In the genomic region with DNA sequence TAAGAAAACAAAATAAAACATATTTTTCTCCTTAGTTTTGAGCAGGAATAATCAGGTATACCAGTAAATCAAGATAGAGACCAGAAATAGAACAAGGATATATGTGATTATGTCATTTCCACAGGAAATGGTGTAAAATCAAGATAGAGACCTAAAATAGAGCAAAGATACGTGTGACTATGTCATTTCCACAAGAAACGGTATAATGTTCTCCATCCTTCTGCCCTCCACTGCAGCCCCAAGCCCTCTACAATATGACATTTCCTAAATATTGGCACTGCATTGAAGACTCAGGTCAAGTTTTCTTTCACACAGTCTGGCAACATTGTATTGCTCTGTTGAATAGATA, we compare ENCODE assay signal across 22 cellular contexts.
"Had no signal": no experiment of that assay in that cellular context is flagged by ENCODE, and none has a peak within 500 bp of the region (broad histone marks: within the 10 kb centered on the region; RNA-seq: fewer than 3 reads in every experiment).

No MANE protein-coding gene starts in this region.

- DNase-seq: activated CD4-positive, alpha-beta T cell treated with anti-CD3 and anti-CD28 coated beads for 48 hours; activated CD4-positive, alpha-beta T cell treated with anti-CD3 and anti-CD28 coated beads, Interleukin-2, amount 50 U/mL, for 4 hours; activated CD4-positive, CD25-positive, alpha-beta regulatory T cell treated with anti-CD3 and anti-CD28 coated beads, Interleukin-2, amount 50 U/mL, for 72 hours; activated gamma-delta T cell; activated naive CD4-positive, alpha-beta T cell treated with anti-CD3 and anti-CD28 coated beads for 36 hours; activated T-cell treated with anti-CD3 and anti-CD28 coated beads, Interleukin-2, amount 50 U/mL, for 4 hours; amygdala; caudate nucleus; MV-4-11; NCI-H1092 treated with DMSO at 0.1 percent for 48 hours; NCI-H1417 treated with DMSO at 0.1 percent for 48 hours; NCI-H1694; NCI-H2029 treated with DMSO at 0.1 percent for 48 hours; NCI-H345; SHP77; T-helper 17 cell; T-helper 9 cell had no signal

- ATAC-seq: activated T-cell treated with anti-CD3 and anti-CD28 coated beads, Interleukin-2, amount 50 U/mL, for 4 hours; activated T-helper 17 cell treated with anti-CD3 and anti-CD28 coated beads, Interleukin-2, amount 50 U/mL, for 72 hours; T-helper 17 cell; WTC11 had no signal

- H3K27me3 ChIP-seq: breast epithelium, MG63, SJSA1 had no signal

- H3K4me1 ChIP-seq: breast epithelium, SJSA1 had no signal

- H3K4me3 ChIP-seq: breast epithelium, MG63, SJSA1 had no signal

- H3K9me3 ChIP-seq: breast epithelium, SJSA1 had no signal

- H3K36me3 ChIP-seq: breast epithelium, MG63, SJSA1 had no signal

- H3K27ac ChIP-seq: breast epithelium, SJSA1 had no signal
